ENCODE assay signal across 14 cellular contexts in genomic region chr21:34836933-34837505, GRCh38.
DNase-seq lines count a peak whose midpoint lies in the region; ATAC-seq and TF ChIP-seq lines count a peak whose summit lies in the region.
"Had no signal": no experiment of that assay in that cellular context is flagged by ENCODE, and none has a peak within 500 bp of the region (broad histone marks: within the 10 kb centered on the region; RNA-seq: fewer than 3 reads in every experiment).

No MANE protein-coding gene starts in this region.

- H3K27me3 Mint-ChIP-seq in CD4-positive, CD25-positive, alpha-beta regulatory T cell, result no peaks in the 10 kb centered on the region
- H3K27me3 Mint-ChIP-seq in activated T-helper 17 cell treated with anti-CD3 and anti-CD28 coated beads, Interleukin-2, amount 50 U/mL, for 72 hours, result no peaks in the 10 kb centered on the region

- H3K36me3 ChIP-seq in CD4-positive, CD25-positive, alpha-beta regulatory T cell (ENCODE audit: control insufficient read depth, insufficient read depth, low read length), result peaks cover 90% of the 10 kb centered on the region
- H3K36me3 ChIP-seq in fibroblast of lung (ENCODE audit: control insufficient read depth, insufficient read depth, low read length), result peaks cover 23% of the 10 kb centered on the region
- H3K36me3 ChIP-seq in skeletal muscle tissue (ENCODE audit: control insufficient read depth in 3 of 3, insufficient read depth in 3 of 3, low read length in 3 of 3), result peaks cover 0 to 21% (median 12%) of the 10 kb centered on the region in 3 donors

- H4K20me1 ChIP-seq in fibroblast of lung (ENCODE audit: control insufficient read depth, extremely low read depth, insufficient read depth, low read length), result peaks cover 2% of the 10 kb centered on the region

- ATAC-seq in CD4-positive, CD25-positive, alpha-beta regulatory T cell (ENCODE audit: low read depth in 2 of 2), result no peak
- peak; percentile 50 for ATAC-seq in activated T-helper 17 cell treated with anti-CD3 and anti-CD28 coated beads, Interleukin-2, amount 50 U/mL, for 72 hours (replicated peaks)
- no peak for ATAC-seq in HG02840 (IDR thresholded peaks at IDR 0.05; ENCODE audit: low FRiP score, unreplicated experiment)

- no peak overlapping the region for H2AFZ ChIP-seq in fibroblast of lung (ENCODE audit: low read length)

- H3K27me3 ChIP-seq in CD4-positive, CD25-positive, alpha-beta regulatory T cell (ENCODE audit: control insufficient read depth, insufficient read depth, low read length), result no peaks in the 10 kb centered on the region
- H3K27me3 ChIP-seq in fibroblast of lung (ENCODE audit: control insufficient read depth, insufficient read depth, low read length) (no peaks in the 10 kb centered on the region), skeletal muscle tissue (ENCODE audit: control insufficient read depth in 3 of 3, insufficient read depth in 3 of 3, low read length in 3 of 3) (no peaks in the 10 kb centered on the region)

- H3K27ac Mint-ChIP-seq in CD4-positive, CD25-positive, alpha-beta regulatory T cell, result peak overlapping the region in 2 of 3 donors; percentile 36 to 75
- H3K27ac Mint-ChIP-seq in activated T-helper 17 cell treated with anti-CD3 and anti-CD28 coated beads, Interleukin-2, amount 50 U/mL, for 72 hours, result peak overlapping the region; percentile 77

- no peak for TF ChIP-seq CTCF in fibroblast of lung (conservative IDR thresholded peaks at IDR 0.05 in 1 of 2, IDR thresholded peaks at IDR 0.05 in 1 of 2; ENCODE audit: low read depth in 1 of 2, low read length in 2 of 2)

- peaks cover 47% of the 10 kb centered on the region for H3K36me3 Mint-ChIP-seq in CD4-positive, CD25-positive, alpha-beta regulatory T cell
- peaks cover 100% of the 10 kb centered on the region for H3K36me3 Mint-ChIP-seq in activated T-helper 17 cell treated with anti-CD3 and anti-CD28 coated beads, Interleukin-2, amount 50 U/mL, for 72 hours (ENCODE audit: low read depth)

- no peaks in the 10 kb centered on the region for H3K9me3 ChIP-seq in CD4-positive, CD25-positive, alpha-beta regulatory T cell (ENCODE audit: control insufficient read depth in 2 of 2, low read length in 2 of 2)
- H3K9me3 ChIP-seq in fibroblast of lung (ENCODE audit: control insufficient read depth, insufficient read depth, low read depth, low read length) (no peaks in the 10 kb centered on the region), skeletal muscle tissue (ENCODE audit: control insufficient read depth in 3 of 3, low read length in 3 of 3) (no peaks in the 10 kb centered on the region)

- H3K4me3 Mint-ChIP-seq in CD4-positive, CD25-positive, alpha-beta regulatory T cell, result no peak overlapping the region
- peak overlapping the region; percentile 43 for H3K4me3 Mint-ChIP-seq in activated T-helper 17 cell treated with anti-CD3 and anti-CD28 coated beads, Interleukin-2, amount 50 U/mL, for 72 hours
- H3K4me3 Mint-ChIP-seq: activated T-helper 1 cell treated with anti-CD3 and anti-CD28 coated beads, Interleukin-12 subunit alpha, Interleukin-12 subunit beta, Interleukin-2, Interleukin-4 antibody, amounts not matched to agents 30 ng/mL and 10 ng/mL and 1 ng/mL, durations not matched to agents 14 hours and 24 hours and 36 hours had no signal

- no peak overlapping the region for H3K4me3 ChIP-seq in CD4-positive, CD25-positive, alpha-beta regulatory T cell (ENCODE audit: low read depth, low read length)
- peak overlapping the region; percentile 5 to 93 (median 33) for H3K4me3 ChIP-seq in fibroblast of lung (replicated peaks in 1 of 4; ENCODE audit: control extremely low read depth in 1 of 4, insufficient read depth in 1 of 4, low read depth in 3 of 4, low read length in 4 of 4)
- no peak overlapping the region for H3K4me3 ChIP-seq in skeletal muscle tissue (ENCODE audit: low read length in 3 of 3)

- peaks cover 12 to 52% (median 40%) of the 10 kb centered on the region in 4 donors for H3K4me1 Mint-ChIP-seq in CD4-positive, CD25-positive, alpha-beta regulatory T cell
- H3K4me1 Mint-ChIP-seq in activated T-helper 17 cell treated with anti-CD3 and anti-CD28 coated beads, Interleukin-2, amount 50 U/mL, for 72 hours, result peaks cover 39% of the 10 kb centered on the region

- H3K79me2 ChIP-seq in fibroblast of lung (ENCODE audit: control insufficient read depth, insufficient read depth, low read length), result peaks cover 72% of the 10 kb centered on the region

- peak overlapping the region; percentile 27 for H3K9ac ChIP-seq in fibroblast of lung (ENCODE audit: insufficient read depth, low read length)
- H3K9ac ChIP-seq in skeletal muscle tissue (ENCODE audit: low read depth in 1 of 3, low read length in 3 of 3), result no peak overlapping the region

- peak overlapping the region; percentile 73 for H3K4me2 ChIP-seq in fibroblast of lung (ENCODE audit: extremely low read depth, insufficient read depth, low read length)

- no peak overlapping the region for H3K27ac ChIP-seq in CD4-positive, CD25-positive, alpha-beta regulatory T cell (ENCODE audit: insufficient read depth, low read length, poor library complexity, severe bottlenecking)
- H3K27ac ChIP-seq in fibroblast of lung (ENCODE audit: insufficient read depth, low read length) (peak overlapping the region; percentile 86), skeletal muscle tissue (ENCODE audit: low read depth, low read length) (peak overlapping the region; percentile 54)
- H3K27ac ChIP-seq: VCaP had no signal

- peaks cover 19% of the 10 kb centered on the region for H3K4me1 ChIP-seq in CD4-positive, CD25-positive, alpha-beta regulatory T cell (ENCODE audit: control insufficient read depth, insufficient read depth, low read length, poor library complexity, severe bottlenecking)
- peaks cover 31% of the 10 kb centered on the region for H3K4me1 ChIP-seq in fibroblast of lung (ENCODE audit: control insufficient read depth, extremely low read depth, insufficient read depth, low read length)
- H3K4me1 ChIP-seq in skeletal muscle tissue (ENCODE audit: control insufficient read depth in 3 of 3, insufficient read depth in 3 of 3, low read length in 3 of 3), result peaks cover 15 to 37% (median 24%) of the 10 kb centered on the region in 3 donors

- DNase-seq in CD4-positive, CD25-positive, alpha-beta regulatory T cell, result no peak
- no peak for DNase-seq in fibroblast of lung (ENCODE audit: low read depth in 2 of 2)
- DNase-seq in H4 (ENCODE audit: low spot score), result no peak
- DNase-seq in NCI-H82 (lab: John Stamatoyannopoulos, UW), result no peak
- DNase-seq in effector CD4-positive, alpha-beta T cell, result no peak
- DNase-seq: central memory CD4-positive, alpha-beta T cell; NCI-H1092; NCI-H446; stimulated activated CD8-positive, alpha-beta memory T cell treated with anti-CD3 and anti-CD28 coated beads, Interleukin-4, amount 100 ng/mL, for 48 hours had no signal

- H3K9me3 Mint-ChIP-seq in CD4-positive, CD25-positive, alpha-beta regulatory T cell, result no peaks in the 10 kb centered on the region
- H3K9me3 Mint-ChIP-seq in activated T-helper 17 cell treated with anti-CD3 and anti-CD28 coated beads, Interleukin-2, amount 50 U/mL, for 72 hours, result no peaks in the 10 kb centered on the region
- H3K9me3 Mint-ChIP-seq: activated T-helper 1 cell treated with anti-CD3 and anti-CD28 coated beads, Interleukin-12 subunit alpha, Interleukin-12 subunit beta, Interleukin-2, Interleukin-4 antibody, amounts not matched to agents 30 ng/mL and 10 ng/mL and 1 ng/mL, durations not matched to agents 14 hours and 24 hours and 36 hours had no signal

Comparison
In these comparisons a context has a peak if more than half of its experiments do, and no peak if none do; other contexts are left out.
1. H3K4me3 ChIP-seq: peak in fibroblast of lung (4 of 4); none in CD4-positive, CD25-positive, alpha-beta regulatory T cell (single experiment) and skeletal muscle tissue (0 of 3).